Comparison of ENCODE assay signal across 25 cellular contexts in genomic region chr4:35228318-35228717, GRCh38.
"Had no signal": no experiment of that assay in that cellular context is flagged by ENCODE, and none has a peak within 500 bp of the region (broad histone marks: within the 10 kb centered on the region; RNA-seq: fewer than 3 reads in every experiment).

No MANE protein-coding gene starts in this region.

- H3K27me3 Mint-ChIP-seq: activated naive CD8-positive, alpha-beta T cell treated with anti-CD3 and anti-CD28 coated beads, Interleukin-2, amount 50 U/mL, for 24 hours; activated T-cell treated with anti-CD3 and anti-CD28 coated beads, Interleukin-2, amount 50 U/mL, for 24 hours; T-helper 17 cell had no signal

- ATAC-seq: activated CD8-positive, alpha-beta T cell treated with anti-CD3 and anti-CD28 coated beads, Interleukin-2, amount 10 ng/mL, durations not matched to agents 7 days and 5 days; activated naive CD4-positive, alpha-beta T cell treated with anti-CD3 and anti-CD28 coated beads, Interleukin-2, amount 50 U/mL, for 72 hours; activated naive CD8-positive, alpha-beta T cell treated with anti-CD3 and anti-CD28 coated beads, Interleukin-2, amount 50 U/mL, for 24 hours; T-helper 17 cell; WTC11 had no signal

- H3K4me3 Mint-ChIP-seq: activated CD8-positive, alpha-beta T cell treated with anti-CD3 and anti-CD28 coated beads, Interleukin-2, amount 10 ng/mL, durations not matched to agents 7 days and 5 days; activated naive CD8-positive, alpha-beta T cell treated with anti-CD3 and anti-CD28 coated beads, Interleukin-2, amount 50 U/mL, for 24 hours; activated T-cell treated with anti-CD3 and anti-CD28 coated beads, Interleukin-2, amount 50 U/mL, for 24 hours; activated T-helper 1 cell treated with anti-CD3 and anti-CD28 coated beads, Interleukin-12 subunit alpha, Interleukin-12 subunit beta, Interleukin-2, Interleukin-4 antibody, amounts not matched to agents 30 ng/mL and 10 ng/mL and 1 ng/mL, durations not matched to agents 14 hours and 24 hours and 36 hours; T-helper 17 cell; WTC11 had no signal

- H3K4me3 ChIP-seq: cardiac muscle cell, PC-9 had no signal

- H3K4me2 ChIP-seq: PC-9 had no signal

- H3K4me1 Mint-ChIP-seq: activated naive CD8-positive, alpha-beta T cell treated with anti-CD3 and anti-CD28 coated beads, Interleukin-2, amount 50 U/mL, for 24 hours; T-helper 17 cell; WTC11 had no signal

- H3K27ac ChIP-seq: brain microvascular endothelial cell, cardiac muscle cell, PC-9 had no signal

- FAIRE-seq: astrocyte had no signal

- H3K36me3 Mint-ChIP-seq: activated naive CD4-positive, alpha-beta T cell treated with anti-CD3 and anti-CD28 coated beads, Interleukin-2, amount 50 U/mL, for 72 hours; WTC11 had no signal

- H2AFZ ChIP-seq: PC-9 had no signal

- H3K9me3 Mint-ChIP-seq: activated T-helper 1 cell treated with anti-CD3 and anti-CD28 coated beads, Interleukin-12 subunit alpha, Interleukin-12 subunit beta, Interleukin-2, Interleukin-4 antibody, amounts not matched to agents 30 ng/mL and 10 ng/mL and 1 ng/mL, durations not matched to agents 14 hours and 24 hours and 36 hours; WTC11 had no signal

- H3K27me3 ChIP-seq: brain microvascular endothelial cell, cardiac muscle cell had no signal

- H3K36me3 ChIP-seq: brain microvascular endothelial cell, cardiac muscle cell had no signal

- DNase-seq: activated CD4-positive, alpha-beta T cell treated with anti-CD3 and anti-CD28 coated beads for 48 hours; activated CD4-positive, alpha-beta T cell treated with anti-CD3 and anti-CD28 coated beads, Interleukin-2, amount 50 U/mL, for 4 hours; activated CD4-positive, CD25-positive, alpha-beta regulatory T cell treated with anti-CD3 and anti-CD28 coated beads, Interleukin-2, amount 50 U/mL, for 72 hours; activated CD8-positive, alpha-beta T cell treated with anti-CD3 and anti-CD28 coated beads, Interleukin-2, amount 10 ng/mL, durations not matched to agents 7 days and 5 days; activated effector memory CD4-positive, alpha-beta T cell treated with anti-CD3 and anti-CD28 coated beads, Interleukin-2, amount 50 U/mL, for 16 hours; activated naive CD4-positive, alpha-beta T cell treated with Interleukin-2 at 50 U/mL for 16 hours; activated naive CD8-positive, alpha-beta T cell treated with anti-CD3 and anti-CD28 coated beads, Interleukin-2, amount 50 U/mL, for 24 hours; activated T-cell treated with anti-CD3 and anti-CD28 coated beads, Interleukin-2, amount 50 U/mL, for 24 hours; brain microvascular endothelial cell; KG1; NCI-H1105; NCI-H1436; NCI-H1694 treated with DMSO at 0.1 percent for 48 hours; NCI-H2029 treated with DMSO at 0.1 percent for 48 hours; NCI-H446; NCI-H524; PC-9; SHP77 treated with DMSO at 0.1 percent for 48 hours; T-helper 17 cell; T-helper 9 cell had no signal

- H3K27ac Mint-ChIP-seq: activated CD8-positive, alpha-beta T cell treated with anti-CD3 and anti-CD28 coated beads, Interleukin-2, amount 10 ng/mL, durations not matched to agents 7 days and 5 days; activated naive CD4-positive, alpha-beta T cell treated with anti-CD3 and anti-CD28 coated beads, Interleukin-2, amount 50 U/mL, for 72 hours; activated naive CD8-positive, alpha-beta T cell treated with anti-CD3 and anti-CD28 coated beads, Interleukin-2, amount 50 U/mL, for 24 hours; activated T-cell treated with anti-CD3 and anti-CD28 coated beads, Interleukin-2, amount 50 U/mL, for 24 hours; activated T-helper 1 cell treated with anti-CD3 and anti-CD28 coated beads, Interleukin-12 subunit alpha, Interleukin-12 subunit beta, Interleukin-2, Interleukin-4 antibody, amounts not matched to agents 30 ng/mL and 10 ng/mL and 1 ng/mL, durations not matched to agents 14 hours and 24 hours and 36 hours; T-helper 17 cell; WTC11 had no signal
